Comparison of ENCODE assay signal across 10 cellular contexts in the genomic region with DNA sequence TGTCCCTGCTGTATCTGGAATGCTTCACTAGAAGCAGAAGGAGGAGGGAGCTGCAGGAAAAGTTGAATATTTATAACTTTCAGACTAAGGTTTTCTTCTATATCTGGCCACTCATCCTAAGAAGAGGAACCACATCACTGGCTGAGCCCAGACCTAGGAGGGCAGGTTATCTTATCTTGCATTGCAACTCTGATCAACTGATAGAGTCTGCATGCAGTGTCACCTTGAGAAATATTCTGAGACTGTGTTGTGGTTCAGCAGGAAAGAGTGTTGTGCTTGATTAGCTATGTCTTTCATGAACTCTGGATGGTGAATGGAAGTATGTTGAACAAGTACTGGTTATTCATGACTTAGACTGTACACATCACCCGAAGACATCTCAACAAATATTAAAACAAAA.
"Had no signal": no experiment of that assay in that cellular context is flagged by ENCODE, and none has a peak within 500 bp of the region (broad histone marks: within the 10 kb centered on the region; RNA-seq: fewer than 3 reads in every experiment).

No MANE protein-coding gene starts in this region.

- ATAC-seq: HCT116, HepG2 had no signal

- H3K4me3 Mint-ChIP-seq: HFFc6 had no signal

- H3K9ac ChIP-seq: GM23248 had no signal

- H3K4me3 ChIP-seq: GM23248, HAP-1 had no signal

- H3K27ac ChIP-seq: GM23248, HL-60 had no signal

- H3K36me3 ChIP-seq: HAP-1 had no signal

- H3K4me1 ChIP-seq: HAP-1 had no signal

- H3K27ac Mint-ChIP-seq: HFFc6 had no signal

- H3K9me3 ChIP-seq: HAP-1 had no signal

- DNase-seq: GM23248, GOT3, H7, HFFc6, IMR-90, KBM-7 had no signal
